1 cellular context compared by ENCODE assay signal in the genomic region with DNA sequence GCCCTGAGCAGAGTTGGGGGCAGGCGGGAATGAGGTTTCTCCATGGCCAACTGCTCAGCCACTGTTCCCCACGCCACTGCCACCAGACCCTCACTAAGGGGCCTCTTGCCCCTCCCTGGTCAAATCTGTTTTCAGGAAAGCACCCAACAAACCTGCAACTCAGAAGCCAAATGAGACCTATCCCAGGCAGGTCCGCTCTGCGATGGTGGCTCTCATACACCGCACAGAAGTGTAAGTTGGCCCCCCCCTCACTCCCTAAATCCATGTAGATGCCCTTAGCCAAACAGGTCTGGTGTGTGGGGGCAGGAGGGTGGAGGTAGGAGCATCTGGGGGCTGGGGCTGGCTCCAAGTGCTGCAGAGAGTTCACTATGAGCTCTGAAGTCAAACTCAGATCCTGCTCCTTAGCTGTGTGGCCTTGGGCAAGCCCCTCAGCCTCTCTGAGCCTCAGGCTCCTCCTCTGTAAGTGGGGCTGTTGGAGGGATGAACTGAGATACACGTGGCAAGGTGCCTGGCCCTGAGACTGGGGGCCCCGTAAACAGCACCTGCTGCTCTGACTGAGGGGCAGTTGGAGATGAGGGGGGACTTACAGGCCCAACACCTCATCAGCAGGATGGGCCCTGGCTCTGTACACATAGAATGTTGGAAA.
A peak's percentile ranks its signal among the peaks of the same experiment; 100 is the strongest.
TF ChIP-seq lines count a peak whose summit lies in the region.

No MANE protein-coding gene starts in this region.

TF ChIP-seq in K562, 482 proteins besides CTCF, POLR2A, EP300 and RAD21:
- no peak for TF ChIP-seq HNRNPUL1 (IDR thresholded peaks at IDR 0.05; ENCODE audit: low read length)
- TF ChIP-seq, protein P1, sequence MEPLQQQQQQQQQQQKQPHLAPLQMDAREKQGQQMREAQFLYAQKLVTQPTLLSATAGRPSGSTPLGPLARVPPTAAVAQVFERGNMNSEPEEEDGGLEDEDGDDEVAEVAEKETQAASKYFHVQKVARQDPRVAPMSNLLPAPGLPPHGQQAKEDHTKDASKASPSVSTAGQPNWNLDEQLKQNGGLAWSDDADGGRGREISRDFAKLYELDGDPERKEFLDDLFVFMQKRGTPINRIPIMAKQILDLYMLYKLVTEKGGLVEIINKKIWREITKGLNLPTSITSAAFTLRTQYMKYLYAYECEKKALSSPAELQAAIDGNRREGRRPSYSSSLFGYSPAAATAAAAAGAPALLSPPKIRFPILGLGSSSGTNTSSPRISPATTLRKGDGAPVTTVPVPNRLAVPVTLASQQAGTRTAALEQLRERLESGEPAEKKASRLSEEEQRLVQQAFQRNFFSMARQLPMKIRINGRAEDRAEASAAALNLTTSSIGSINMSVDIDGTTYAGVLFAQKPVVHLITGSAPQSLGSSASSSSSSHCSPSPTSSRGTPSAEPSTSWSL (CRISPR knock-in tag; IDR thresholded peaks at IDR 0.05; ENCODE audit: borderline replicate concordance), result no peak
- no peak for TF ChIP-seq MCM3 (IDR thresholded peaks at IDR 0.05)
- no peak for TF ChIP-seq ZNF239 (CRISPR knock-in tag; IDR thresholded peaks at IDR 0.05)
- TF ChIP-seq ZNF644 (tag; IDR thresholded peaks at IDR 0.05; ENCODE audit: low read depth), result no peak
- TF ChIP-seq RBM34 (IDR thresholded peaks at IDR 0.05; ENCODE audit: borderline replicate concordance, insufficient read depth, low read length), result no peak
- no peak for TF ChIP-seq ZNF146 (CRISPR knock-in tag; IDR thresholded peaks at IDR 0.05; ENCODE audit: unreplicated experiment)
- TF ChIP-seq, protein P2, sequence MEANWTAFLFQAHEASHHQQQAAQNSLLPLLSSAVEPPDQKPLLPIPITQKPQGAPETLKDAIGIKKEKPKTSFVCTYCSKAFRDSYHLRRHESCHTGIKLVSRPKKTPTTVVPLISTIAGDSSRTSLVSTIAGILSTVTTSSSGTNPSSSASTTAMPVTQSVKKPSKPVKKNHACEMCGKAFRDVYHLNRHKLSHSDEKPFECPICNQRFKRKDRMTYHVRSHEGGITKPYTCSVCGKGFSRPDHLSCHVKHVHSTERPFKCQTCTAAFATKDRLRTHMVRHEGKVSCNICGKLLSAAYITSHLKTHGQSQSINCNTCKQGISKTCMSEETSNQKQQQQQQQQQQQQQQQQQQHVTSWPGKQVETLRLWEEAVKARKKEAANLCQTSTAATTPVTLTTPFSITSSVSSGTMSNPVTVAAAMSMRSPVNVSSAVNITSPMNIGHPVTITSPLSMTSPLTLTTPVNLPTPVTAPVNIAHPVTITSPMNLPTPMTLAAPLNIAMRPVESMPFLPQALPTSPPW (CRISPR knock-in tag; IDR thresholded peaks at IDR 0.05), result no peak
- no peak for TF ChIP-seq SRSF3 (IDR thresholded peaks at IDR 0.05; ENCODE audit: insufficient read depth, low read length)
- TF ChIP-seq, protein P3, sequence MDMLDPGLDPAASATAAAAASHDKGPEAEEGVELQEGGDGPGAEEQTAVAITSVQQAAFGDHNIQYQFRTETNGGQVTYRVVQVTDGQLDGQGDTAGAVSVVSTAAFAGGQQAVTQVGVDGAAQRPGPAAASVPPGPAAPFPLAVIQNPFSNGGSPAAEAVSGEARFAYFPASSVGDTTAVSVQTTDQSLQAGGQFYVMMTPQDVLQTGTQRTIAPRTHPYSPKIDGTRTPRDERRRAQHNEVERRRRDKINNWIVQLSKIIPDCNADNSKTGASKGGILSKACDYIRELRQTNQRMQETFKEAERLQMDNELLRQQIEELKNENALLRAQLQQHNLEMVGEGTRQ (CRISPR knock-in tag; IDR thresholded peaks at IDR 0.05), result no peak
- no peak for TF ChIP-seq NELFE (IDR thresholded peaks at IDR 0.05; ENCODE audit: insufficient read depth, insufficient read length)
- no peak for TF ChIP-seq RBM39 (optimal IDR thresholded peaks at IDR 0.05; ENCODE audit: low read depth, low read length)
- no peak for TF ChIP-seq SIN3A (IDR thresholded peaks at IDR 0.05; ENCODE audit: borderline replicate concordance in 2 of 2, control insufficient read depth in 1 of 2, low read depth in 2 of 2, low read length in 2 of 2)
- TF ChIP-seq, protein P4, sequence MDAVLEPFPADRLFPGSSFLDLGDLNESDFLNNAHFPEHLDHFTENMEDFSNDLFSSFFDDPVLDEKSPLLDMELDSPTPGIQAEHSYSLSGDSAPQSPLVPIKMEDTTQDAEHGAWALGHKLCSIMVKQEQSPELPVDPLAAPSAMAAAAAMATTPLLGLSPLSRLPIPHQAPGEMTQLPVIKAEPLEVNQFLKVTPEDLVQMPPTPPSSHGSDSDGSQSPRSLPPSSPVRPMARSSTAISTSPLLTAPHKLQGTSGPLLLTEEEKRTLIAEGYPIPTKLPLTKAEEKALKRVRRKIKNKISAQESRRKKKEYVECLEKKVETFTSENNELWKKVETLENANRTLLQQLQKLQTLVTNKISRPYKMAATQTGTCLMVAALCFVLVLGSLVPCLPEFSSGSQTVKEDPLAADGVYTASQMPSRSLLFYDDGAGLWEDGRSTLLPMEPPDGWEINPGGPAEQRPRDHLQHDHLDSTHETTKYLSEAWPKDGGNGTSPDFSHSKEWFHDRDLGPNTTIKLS (IDR thresholded peaks at IDR 0.05; ENCODE audit: borderline replicate concordance, low read depth), result no peak
- no peak for TF ChIP-seq MIER1 (IDR thresholded peaks at IDR 0.05; ENCODE audit: low read depth)
- no peak for TF ChIP-seq KLF1 (tag; IDR thresholded peaks at IDR 0.05)
- no peak for TF ChIP-seq SP2 (IDR thresholded peaks at IDR 0.05; ENCODE audit: extremely low read depth, low read depth, low read length, poor library complexity, severe bottlenecking)
- no peak for TF ChIP-seq MCM5 (IDR thresholded peaks at IDR 0.05; ENCODE audit: low read depth)
- TF ChIP-seq POLR3G (IDR thresholded peaks at IDR 0.05; ENCODE audit: extremely low read depth, insufficient read length, insufficient replicate concordance), result no peak
- TF ChIP-seq, protein P5, sequence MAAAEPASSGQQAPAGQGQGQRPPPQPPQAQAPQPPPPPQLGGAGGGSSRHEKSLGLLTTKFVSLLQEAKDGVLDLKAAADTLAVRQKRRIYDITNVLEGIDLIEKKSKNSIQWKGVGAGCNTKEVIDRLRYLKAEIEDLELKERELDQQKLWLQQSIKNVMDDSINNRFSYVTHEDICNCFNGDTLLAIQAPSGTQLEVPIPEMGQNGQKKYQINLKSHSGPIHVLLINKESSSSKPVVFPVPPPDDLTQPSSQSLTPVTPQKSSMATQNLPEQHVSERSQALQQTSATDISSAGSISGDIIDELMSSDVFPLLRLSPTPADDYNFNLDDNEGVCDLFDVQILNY (CRISPR knock-in tag; IDR thresholded peaks at IDR 0.05), result no peak
- no peak for TF ChIP-seq ZNF76 (CRISPR knock-in tag; IDR thresholded peaks at IDR 0.05; ENCODE audit: borderline replicate concordance)
- TF ChIP-seq, protein P6, sequence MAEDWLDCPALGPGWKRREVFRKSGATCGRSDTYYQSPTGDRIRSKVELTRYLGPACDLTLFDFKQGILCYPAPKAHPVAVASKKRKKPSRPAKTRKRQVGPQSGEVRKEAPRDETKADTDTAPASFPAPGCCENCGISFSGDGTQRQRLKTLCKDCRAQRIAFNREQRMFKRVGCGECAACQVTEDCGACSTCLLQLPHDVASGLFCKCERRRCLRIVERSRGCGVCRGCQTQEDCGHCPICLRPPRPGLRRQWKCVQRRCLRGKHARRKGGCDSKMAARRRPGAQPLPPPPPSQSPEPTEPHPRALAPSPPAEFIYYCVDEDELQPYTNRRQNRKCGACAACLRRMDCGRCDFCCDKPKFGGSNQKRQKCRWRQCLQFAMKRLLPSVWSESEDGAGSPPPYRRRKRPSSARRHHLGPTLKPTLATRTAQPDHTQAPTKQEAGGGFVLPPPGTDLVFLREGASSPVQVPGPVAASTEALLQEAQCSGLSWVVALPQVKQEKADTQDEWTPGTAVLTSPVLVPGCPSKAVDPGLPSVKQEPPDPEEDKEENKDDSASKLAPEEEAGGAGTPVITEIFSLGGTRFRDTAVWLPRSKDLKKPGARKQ (CRISPR knock-in tag; IDR thresholded peaks at IDR 0.05), result no peak
- peak; percentile 52 for TF ChIP-seq BCOR (IDR thresholded peaks at IDR 0.05)
- no peak for TF ChIP-seq CBFB (CRISPR knock-in tag; IDR thresholded peaks at IDR 0.05)
- no peak for TF ChIP-seq SNIP1 (IDR thresholded peaks at IDR 0.05; ENCODE audit: low read depth)
- no peak for TF ChIP-seq SP1 (CRISPR knock-in tag; IDR thresholded peaks at IDR 0.05)
- no peak for TF ChIP-seq FIP1L1 (IDR thresholded peaks at IDR 0.05; ENCODE audit: low read depth, low read length, poor library complexity, severe bottlenecking)
- TF ChIP-seq NFXL1 (CRISPR knock-in tag; IDR thresholded peaks at IDR 0.05), result no peak
- TF ChIP-seq KDM1A (IDR thresholded peaks at IDR 0.05), result peak in 1 of 2 experiments; percentile 22; a peak in 1 of 4 replicates
- no peak for TF ChIP-seq ATF1 (CRISPR knock-in tag; IDR thresholded peaks at IDR 0.05)
- no peak for TF ChIP-seq ATF1 (tag; IDR thresholded peaks at IDR 0.05)
- no peak for TF ChIP-seq ASH1L (IDR thresholded peaks at IDR 0.05; ENCODE audit: borderline replicate concordance, low read depth, partially characterized antibody)
- peak; percentile 66 for TF ChIP-seq RBM25 (IDR thresholded peaks at IDR 0.05; ENCODE audit: low read depth, low read length, severe bottlenecking)
- TF ChIP-seq ZFP36 (IDR thresholded peaks at IDR 0.05; ENCODE audit: low read depth, low read length, partially characterized antibody), result peak; percentile 75
